Comparison of ENCODE assay signal across 25 cellular contexts in the genomic region with DNA sequence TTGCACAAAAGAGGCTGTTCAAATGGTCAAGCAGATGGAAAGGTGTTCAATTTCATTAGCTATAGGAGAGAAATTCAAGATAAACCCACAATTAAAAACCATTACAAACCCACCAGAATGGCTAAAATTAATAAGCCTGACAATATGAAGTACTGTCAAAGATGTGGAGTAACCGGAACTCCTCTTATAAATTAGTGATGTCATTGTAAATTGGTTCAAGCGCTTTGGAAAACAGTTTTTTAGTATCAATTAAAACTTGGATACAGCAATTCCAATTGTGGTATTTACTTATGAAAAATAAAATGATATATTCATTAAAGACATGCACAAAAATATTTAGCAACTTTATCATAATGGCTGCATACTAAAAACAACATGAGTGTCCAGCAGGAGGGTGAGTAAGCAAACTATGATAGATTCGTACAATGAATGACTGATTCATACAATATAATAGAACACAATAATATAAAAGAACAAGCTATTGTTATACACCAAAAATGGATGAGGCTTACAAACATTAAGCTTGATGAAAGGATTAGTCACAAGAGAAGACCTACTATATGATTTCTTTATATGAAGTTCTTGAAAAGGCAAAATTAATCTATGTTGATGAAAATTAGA. TPM values are rescaled to one million over a fixed set of nuclear protein-coding genes. Genes with fewer than 3 reads are reported as not detected.
A peak's percentile ranks its signal among the peaks of the same experiment; 100 is the strongest.
DNase-seq lines count a peak whose midpoint lies in the region; ATAC-seq, FAIRE-seq and TF ChIP-seq lines count a peak whose summit lies in the region.
"Had no signal": no experiment of that assay in that cellular context is flagged by ENCODE, and none has a peak within 500 bp of the region (broad histone marks: within the 10 kb centered on the region; RNA-seq: fewer than 3 reads in every experiment).

No MANE protein-coding gene starts in this region.

- no peak overlapping the region for H3K9ac ChIP-seq in HepG2 (ENCODE audit: insufficient read depth, low read depth, low read length)
- H3K9ac ChIP-seq: BLaER1 treated with 17β-estradiol and CSF1 and Interleukin-3, amounts not matched to agents 10 nM and 100 nM had no signal

- CTCF ChIA-PET in HepG2 (lab: Yijun Ruan, JAX; ENCODE audit: low intra/inter-chr PET ratio, low total read pairs), result no interaction called here
- CTCF ChIA-PET in CD8-positive, alpha-beta T cell (lab: Charles Lee), result interaction anchor here (1.3 kb wide), 1 partner anchor 440 kb away, joined by 3 read pairs; no protein-coding TSS in a partner anchor

- H3K4me1 ChIP-seq in HepG2 (ENCODE audit: insufficient read depth, low read length) (no peaks in the 10 kb centered on the region), right lobe of liver (no peaks in the 10 kb centered on the region), foreskin keratinocyte (no peaks in the 10 kb centered on the region)
- no peaks in the 10 kb centered on the region for H3K4me1 ChIP-seq in CD8-positive, alpha-beta T cell (ENCODE audit: insufficient read depth, low read length)

- in situ Hi-C loops in HepG2 (cut with HindIII; ENCODE audit: extremely low pct_ligation_motif_present, low pct_unique_long_range_greater_than_20kb), result no loop called here

- H3K4me3 Mint-ChIP-seq in CD8-positive, alpha-beta T cell, result no peak overlapping the region
- H3K4me3 Mint-ChIP-seq: B cell; CD8-positive, alpha-beta memory T cell; GM23338; HFFc6 had no signal

- H3K9me3 ChIP-seq in HepG2 (ENCODE audit: low read length) (no peaks in the 10 kb centered on the region), right lobe of liver (no peaks in the 10 kb centered on the region)
- no peaks in the 10 kb centered on the region for H3K9me3 ChIP-seq in CD8-positive, alpha-beta T cell (ENCODE audit: low read length)

- H3K27ac Mint-ChIP-seq in CD8-positive, alpha-beta T cell, result no peak overlapping the region
- H3K27ac Mint-ChIP-seq: B cell; CD8-positive, alpha-beta memory T cell; GM23338; HFFc6 had no signal

- no peak overlapping the region for H3K4me3 ChIP-seq in HepG2 (replicated peaks in 1 of 3; ENCODE audit: insufficient read depth in 1 of 3, low read depth in 2 of 3, low read length in 3 of 3)
- no peak overlapping the region for H3K4me3 ChIP-seq in right lobe of liver
- H3K4me3 ChIP-seq in cardiac fibroblast (replicated peaks in 1 of 2; ENCODE audit: low read depth in 2 of 2, low read length in 2 of 2), result no peak overlapping the region
- no peak overlapping the region for H3K4me3 ChIP-seq in CD8-positive, alpha-beta T cell (ENCODE audit: low read depth, low read length)
- H3K4me3 ChIP-seq: BLaER1 treated with 17β-estradiol and CSF1 and Interleukin-3, amounts not matched to agents 10 nM and 100 nM; GM23338 had no signal

- H3K27ac ChIP-seq in HepG2 (ENCODE audit: extremely low read length, insufficient read depth, low read length) (no peak overlapping the region), right lobe of liver (no peak overlapping the region), foreskin keratinocyte (no peak overlapping the region)
- H3K27ac ChIP-seq in CD8-positive, alpha-beta T cell (ENCODE audit: low read depth, low read length), result no peak overlapping the region
- H3K27ac ChIP-seq: BLaER1 treated with 17β-estradiol and CSF1 and Interleukin-3, amounts not matched to agents 10 nM and 100 nM; HL-60 had no signal

- no TSS peak for BruUV-seq in HepG2 (replicated peaks; lab: Mats Ljungman, UMichigan)

- TF ChIP-seq POLR2A in HepG2 (IDR thresholded peaks at IDR 0.05; ENCODE audit: insufficient read depth in 1 of 2, low read depth in 2 of 2, low read length in 2 of 2) (no peak), right lobe of liver (IDR thresholded peaks at IDR 0.05) (no peak)

- no peak for ATAC-seq in HepG2
- no peak for ATAC-seq in right lobe of liver
- peak; percentile 72 for ATAC-seq in foreskin keratinocyte
- ATAC-seq in GM21529 (IDR thresholded peaks at IDR 0.05; ENCODE audit: unreplicated experiment), result no peak
- ATAC-seq in CD8-positive, alpha-beta T cell, result no peak
- ATAC-seq: GM23338 had no signal

- no peaks in the 10 kb centered on the region for H3K9me3 Mint-ChIP-seq in CD8-positive, alpha-beta T cell
- H3K9me3 Mint-ChIP-seq: GM23338, HFFc6 had no signal

- no peak for TF ChIP-seq RAD21 in HepG2 (CRISPR knock-in tag; IDR thresholded peaks at IDR 0.05)

- H3K36me3 Mint-ChIP-seq in CD8-positive, alpha-beta T cell, result no peaks in the 10 kb centered on the region
- H3K36me3 Mint-ChIP-seq: CD8-positive, alpha-beta memory T cell had no signal

- POLR2A ChIA-PET in HepG2 (lab: Yijun Ruan, JAX), result no interaction called here
- POLR2A ChIA-PET in CD8-positive, alpha-beta T cell (lab: Charles Lee), result no interaction called here

- no peak for FAIRE-seq in HepG2 (lab: Jason Lieb, UNC)
- FAIRE-seq: G401.6, GM12891, GM19239, H54 had no signal

- H3K27me3 Mint-ChIP-seq in CD8-positive, alpha-beta T cell (ENCODE audit: low read depth), result no peaks in the 10 kb centered on the region
- H3K27me3 Mint-ChIP-seq: B cell had no signal

- H4K20me1 ChIP-seq in HepG2 (ENCODE audit: insufficient read depth, low read length), result no peaks in the 10 kb centered on the region
- H4K20me1 ChIP-seq: BLaER1 treated with 17β-estradiol and CSF1 and Interleukin-3, amounts not matched to agents 10 nM and 100 nM had no signal

- no peaks in the 10 kb centered on the region for H3K79me2 ChIP-seq in HepG2 (ENCODE audit: insufficient read depth, low read length)

- TF ChIP-seq EP300 in HepG2 (IDR thresholded peaks at IDR 0.05; ENCODE audit: low read depth in 2 of 2, low read length in 2 of 2), result no peak
- no peak for TF ChIP-seq EP300 in HepG2 (CRISPR knock-in tag; IDR thresholded peaks at IDR 0.05; ENCODE audit: borderline replicate concordance)

- no peaks in the 10 kb centered on the region for H3K36me3 ChIP-seq in HepG2 (replicated peaks in 1 of 2; ENCODE audit: control insufficient read depth in 1 of 2, insufficient read depth in 2 of 2, low read length in 2 of 2)
- no peaks in the 10 kb centered on the region for H3K36me3 ChIP-seq in right lobe of liver
- no peaks in the 10 kb centered on the region for H3K36me3 ChIP-seq in CD8-positive, alpha-beta T cell (ENCODE audit: insufficient read depth, low read length)
- H3K36me3 ChIP-seq: BLaER1 treated with 17β-estradiol and CSF1 and Interleukin-3, amounts not matched to agents 10 nM and 100 nM had no signal

- TF ChIP-seq CTCF in HepG2 (CRISPR knock-in tag; IDR thresholded peaks at IDR 0.05) (no peak), right lobe of liver (IDR thresholded peaks at IDR 0.05) (no peak), cardiac fibroblast (IDR thresholded peaks at IDR 0.05; ENCODE audit: low read depth, low read length) (peak; percentile 14), foreskin keratinocyte (conservative IDR thresholded peaks at IDR 0.05) (peak; percentile 27)
- TF ChIP-seq CTCF in CD8-positive, alpha-beta T cell (IDR thresholded peaks at IDR 0.05), result no peak

- no peak overlapping the region for H2AFZ ChIP-seq in HepG2 (ENCODE audit: low read length)
- H2AFZ ChIP-seq: GM23338 had no signal

- WGBS in HepG2 (ENCODE audit: low lambda C conversion rate), result 46% methylated on average over 3 of the region's 3 CpGs
- WGBS in right lobe of liver (ENCODE audit: insufficient coverage, low coverage, low lambda C conversion rate, missing lambda C conversion rate), result 96% methylated on average over 3 of the region's 3 CpGs

- H3K4me1 Mint-ChIP-seq in CD8-positive, alpha-beta T cell (ENCODE audit: low read depth), result peaks cover 1% of the 10 kb centered on the region
- H3K4me1 Mint-ChIP-seq: B cell; CD8-positive, alpha-beta memory T cell had no signal

- DNase-seq in HepG2 (ENCODE audit: low spot score) (no peak), right lobe of liver (no peak), cardiac fibroblast (ENCODE audit: low read depth in 2 of 2) (peak in 1 of 2 donors; percentile 48), foreskin keratinocyte (no peak), NCI-H510A (lab: John Stamatoyannopoulos, UW) (no peak)
- no peak for DNase-seq in CD8-positive, alpha-beta T cell
- DNase-seq: 8988T; CD8-positive, alpha-beta memory T cell; COR-L47; DMS 273 treated with DMSO at 0.1 percent for 48 hours; DMS53; DND-41; EL; HCEC 1CT; HFFc6; IMR-90 had no signal

- intact Hi-C loops in HepG2 (cut with micrococcal nuclease; ENCODE audit: unreplicated experiment) (no loop called here), right lobe of liver (cut with DNase I) (no loop called here)
- intact Hi-C loops in CD8-positive, alpha-beta T cell (cut with DNase I, micrococcal nuclease), result no loop called here

- H3K4me2 ChIP-seq in HepG2 (ENCODE audit: low read depth, low read length), result no peak overlapping the region
- H3K4me2 ChIP-seq: BLaER1 treated with 17β-estradiol and CSF1 and Interleukin-3, amounts not matched to agents 10 nM and 100 nM; GM23338 had no signal

- H3K27me3 ChIP-seq in HepG2 (ENCODE audit: control insufficient read depth in 1 of 2, insufficient read depth in 2 of 2, low read length in 2 of 2), result peaks cover 0 to 4% of the 10 kb centered on the region in 2 experiments; a peak in 1 of 5 replicates
- no peaks in the 10 kb centered on the region for H3K27me3 ChIP-seq in right lobe of liver
- H3K27me3 ChIP-seq in foreskin keratinocyte, result no peaks in the 10 kb centered on the region
- H3K27me3 ChIP-seq in CD8-positive, alpha-beta T cell (ENCODE audit: insufficient read depth, low read length), result no peaks in the 10 kb centered on the region
- H3K27me3 ChIP-seq: BLaER1 treated with 17β-estradiol and CSF1 and Interleukin-3, amounts not matched to agents 10 nM and 100 nM had no signal

RNA-seq across cellular contexts. Expression of a gene that starts 38.4 kb away (rescaled TPM):
- total RNA-seq in HepG2 (2016; rRNA removed; fragmentation: Illumina TruSeq; extraction: Trizol) (15.7 and 20.0 TPM in 2 replicates), right lobe of liver (10 to 100 TPM; 45.5 to 84.2 (median 58.7) TPM), foreskin keratinocyte (8.6 and 9.9 TPM in 2 replicates)
- 59.4 and 62.1 TPM in 2 replicates for total RNA-seq in HepG2 (2016; cell fraction: cytosol; rRNA removed; fragmentation: Illumina TruSeq; extraction: Trizol; ENCODE audit: low read depth)
- 16.5 and 19.6 TPM in 2 replicates for total RNA-seq in HepG2 (2016; cell fraction: insoluble cytoplasmic fraction; rRNA removed; fragmentation: Illumina TruSeq; extraction: Trizol)
- total RNA-seq in HepG2 (2016; cell fraction: membrane; rRNA removed; fragmentation: Illumina TruSeq; extraction: Trizol), result 19.5 and 21.4 TPM in 2 replicates
- 16.9 and 19.5 TPM in 2 replicates for total RNA-seq in HepG2 (2016; cell fraction: nucleus; rRNA removed; fragmentation: Illumina TruSeq; extraction: Trizol)
- polyA plus RNA-seq in HepG2 (2011; rRNA removed) (25.6 and 27.5 TPM in 2 replicates), foreskin keratinocyte (6.4 and 8.1 TPM in 2 replicates)
- 26.7 and 28.9 TPM in 2 replicates for polyA plus RNA-seq in HepG2 (2011; cell fraction: cytosol; rRNA removed)
- 13.2 and 13.8 TPM in 2 replicates for polyA plus RNA-seq in HepG2 (2011; cell fraction: nucleus; rRNA removed)
- polyA plus RNA-seq in HepG2 (2012), result 19.3 and 23.4 TPM in 2 replicates
- polyA plus RNA-seq in HepG2 (2016; cell fraction: cytosol; fragmentation: Illumina TruSeq; extraction: Trizol; ENCODE audit: low read depth), result 6.2 and 8.4 TPM in 2 replicates
- polyA plus RNA-seq in HepG2 (2016; cell fraction: insoluble cytoplasmic fraction; fragmentation: Illumina TruSeq; extraction: Trizol; ENCODE audit: low read depth), result 13.0 and 14.8 TPM in 2 replicates
- 9.0 and 11.2 TPM in 2 replicates for polyA plus RNA-seq in HepG2 (2016; cell fraction: membrane; fragmentation: Illumina TruSeq; extraction: Trizol; ENCODE audit: low read depth)
- polyA plus RNA-seq in HepG2 (2016; cell fraction: nucleus; fragmentation: Illumina TruSeq; extraction: Trizol; ENCODE audit: insufficient read depth, low read depth), result 7.0 and 8.3 TPM in 2 replicates
- polyA minus RNA-seq in HepG2 (2011; rRNA and poly(A)+ RNA removed; ENCODE audit: low replicate concordance), result 11.3 and 53.1 TPM in 2 replicates
- 9.6 and 14.5 TPM in 2 replicates for polyA minus RNA-seq in HepG2 (2011; cell fraction: cytosol; rRNA and poly(A)+ RNA removed)
- polyA minus RNA-seq in HepG2 (2011; cell fraction: nucleus; rRNA and poly(A)+ RNA removed), result 62.8 and 75.2 TPM in 2 replicates
- 10 to 100 TPM; 12.8 to 14.3 TPM for total RNA-seq in CD8-positive, alpha-beta T cell

Comparison
In these comparisons a context has a peak if more than half of its experiments do, and no peak if none do; other contexts are left out.
1. CTCF ChIP-seq: peak in cardiac fibroblast (single experiment) and foreskin keratinocyte (single experiment); none in HepG2 (single experiment), right lobe of liver (0 of 4) and CD8-positive, alpha-beta T cell (single experiment).